ENCODE assay signal across 15 cellular contexts in genomic region chr1:183589384-183589783, GRCh38. TPM values are rescaled to one million over a fixed set of nuclear protein-coding genes. Genes with fewer than 3 reads are reported as not detected.
DNase-seq lines count a peak whose midpoint lies in the region; ATAC-seq and TF ChIP-seq lines count a peak whose summit lies in the region.
"Had no signal": no experiment of that assay in that cellular context is flagged by ENCODE, and none has a peak within 500 bp of the region (broad histone marks: within the 10 kb centered on the region; RNA-seq: fewer than 3 reads in every experiment).

No MANE protein-coding gene starts in this region.

- H3K9ac ChIP-seq in BLaER1 treated with 17β-estradiol and CSF1 and Interleukin-3, amounts not matched to agents 10 nM and 100 nM, result peak overlapping the region; percentile 71 to 89 (median 82)
- no peak overlapping the region for H3K9ac ChIP-seq in muscle layer of colon (ENCODE audit: low read length)

- H3K4me2 ChIP-seq in BLaER1 treated with 17β-estradiol and CSF1 and Interleukin-3, amounts not matched to agents 10 nM and 100 nM, result peak overlapping the region; percentile 76 to 100 (median 88)

- peak overlapping the region; percentile 85 to 98 (median 94) for H3K27ac ChIP-seq in BLaER1 treated with 17β-estradiol and CSF1 and Interleukin-3, amounts not matched to agents 10 nM and 100 nM
- peak overlapping the region; percentile 50 for H3K27ac ChIP-seq in muscle layer of colon (ENCODE audit: low read depth, low read length)
- H3K27ac ChIP-seq: C4-2B, RWPE1 had no signal

- no peaks in the 10 kb centered on the region for H3K36me3 Mint-ChIP-seq in activated naive CD8-positive, alpha-beta T cell treated with anti-CD3 and anti-CD28 coated beads for 36 hours

- peaks cover 0 to 4% (median 0%) of the 10 kb centered on the region in 11 experiments; a peak in 3 of 22 replicates for H4K20me1 ChIP-seq in BLaER1 treated with 17β-estradiol and CSF1 and Interleukin-3, amounts not matched to agents 10 nM and 100 nM

- ATAC-seq in GM21367 (IDR thresholded peaks at IDR 0.05; ENCODE audit: unreplicated experiment), result no peak
- ATAC-seq in activated CD4-positive, CD25-positive, alpha-beta regulatory T cell treated with anti-CD3 and anti-CD28 coated beads, Interleukin-2, amount 50 U/mL, for 24 hours, result no peak

- peaks cover 0 to 34% (median 23%) of the 10 kb centered on the region in 11 experiments; a peak in 15 of 22 replicates for H3K36me3 ChIP-seq in BLaER1 treated with 17β-estradiol and CSF1 and Interleukin-3, amounts not matched to agents 10 nM and 100 nM
- no peaks in the 10 kb centered on the region for H3K36me3 ChIP-seq in muscle layer of colon (ENCODE audit: insufficient read depth, low read length)

- DNase-seq in GM12865 (ENCODE audit: low read depth) (peak; percentile 44), NCI-H2107 (lab: John Stamatoyannopoulos, UW) (no peak), NCI-H2107 treated with DMSO at 0.1 percent for 48 hours (lab: John Stamatoyannopoulos, UW; ENCODE audit: unreplicated experiment) (no peak)
- no peak for DNase-seq in activated naive CD8-positive, alpha-beta T cell treated with anti-CD3 and anti-CD28 coated beads for 36 hours
- DNase-seq: GDM1; NCI-H1092 treated with DMSO at 0.1 percent for 48 hours; stimulated activated CD4-positive, alpha-beta T cell treated with anti-CD3 and anti-CD28 coated beads, Interleukin-4, amount 100 ng/mL, for 1 hour; stimulated activated naive CD4-positive, alpha-beta T cell treated with Interleukin-2 at 50 U/mL for 16 hours; T1000 had no signal

- peak overlapping the region in 9 of 10 experiments; percentile 36 to 80 (median 66); a peak in 18 of 20 replicates for H3K4me3 ChIP-seq in BLaER1 treated with 17β-estradiol and CSF1 and Interleukin-3, amounts not matched to agents 10 nM and 100 nM
- peak overlapping the region; percentile 57 for H3K4me3 ChIP-seq in GM12865 (ENCODE audit: low read depth, low read length)
- no peak overlapping the region for H3K4me3 ChIP-seq in muscle layer of colon (ENCODE audit: low read depth in 1 of 2, low read length in 2 of 2)

- peaks cover 63 to 96% (median 71%) of the 10 kb centered on the region in 10 experiments for H3K4me1 ChIP-seq in BLaER1 treated with 17β-estradiol and CSF1 and Interleukin-3, amounts not matched to agents 10 nM and 100 nM
- peaks cover 4% of the 10 kb centered on the region for H3K4me1 ChIP-seq in muscle layer of colon (ENCODE audit: insufficient read depth, low read length)

- H3K4me3 Mint-ChIP-seq in activated naive CD8-positive, alpha-beta T cell treated with anti-CD3 and anti-CD28 coated beads for 36 hours, result peak overlapping the region; percentile 44

- no peaks in the 10 kb centered on the region for H3K9me3 Mint-ChIP-seq in activated naive CD8-positive, alpha-beta T cell treated with anti-CD3 and anti-CD28 coated beads for 36 hours

- H3K4me1 Mint-ChIP-seq in activated naive CD8-positive, alpha-beta T cell treated with anti-CD3 and anti-CD28 coated beads for 36 hours, result peaks cover 19% of the 10 kb centered on the region

- no peak for TF ChIP-seq CTCF in GM12865 (IDR thresholded peaks at IDR 0.05; ENCODE audit: insufficient read depth, low read depth, low read length, missing control alignments)

- no peaks in the 10 kb centered on the region for H3K27me3 Mint-ChIP-seq in activated naive CD8-positive, alpha-beta T cell treated with anti-CD3 and anti-CD28 coated beads for 36 hours

- no peak overlapping the region for H3K27ac Mint-ChIP-seq in activated naive CD8-positive, alpha-beta T cell treated with anti-CD3 and anti-CD28 coated beads for 36 hours

- no peaks in the 10 kb centered on the region for H3K27me3 ChIP-seq in BLaER1 treated with 17β-estradiol and CSF1 and Interleukin-3, amounts not matched to agents 10 nM and 100 nM
- no peaks in the 10 kb centered on the region for H3K27me3 ChIP-seq in muscle layer of colon (ENCODE audit: control insufficient read depth in 1 of 2, insufficient read depth in 2 of 2, low read length in 2 of 2)

- H3K9me3 ChIP-seq in BLaER1 treated with 17β-estradiol and CSF1 and Interleukin-3, amounts not matched to agents 10 nM and 100 nM (replicated peaks in 1 of 11), result peaks cover 0 to 15% (median 0%) of the 10 kb centered on the region in 11 experiments; a peak in 5 of 22 replicates
- H3K9me3 ChIP-seq in muscle layer of colon (ENCODE audit: low read length), result no peaks in the 10 kb centered on the region

RNA-seq across cellular contexts. Expression of gene NCF2, which starts 0.9 kb away (rescaled TPM):
- 1 to 10 TPM; 4.0 to 5.4 TPM for total RNA-seq in activated naive CD8-positive, alpha-beta T cell treated with anti-CD3 and anti-CD28 coated beads for 36 hours

RNA-seq across cellular contexts. Expression of gene ARPC5, which starts 46.2 kb away (rescaled TPM):
- total RNA-seq in activated naive CD8-positive, alpha-beta T cell treated with anti-CD3 and anti-CD28 coated beads for 36 hours, result 100 to 1,000 TPM; 130 to 136 TPM

Comparison
In these comparisons a context has a peak if more than half of its experiments do, and no peak if none do; other contexts are left out.
1. H3K4me3 ChIP-seq: peak in BLaER1 treated with 17β-estradiol and CSF1 and Interleukin-3, amounts not matched to agents 10 nM and 100 nM (9 of 10) and GM12865 (single experiment); none in muscle layer of colon (0 of 2).